In genomic region chr15:96329403-96329981, GRCh38 we compare ENCODE assay signal across 10 cellular contexts. TPM values are rescaled to one million over a fixed set of nuclear protein-coding genes. Genes with fewer than 3 reads are reported as not detected.
DNase-seq lines count a peak whose midpoint lies in the region; ATAC-seq, FAIRE-seq and TF ChIP-seq lines count a peak whose summit lies in the region.
"Had no signal": no experiment of that assay in that cellular context is flagged by ENCODE, and none has a peak within 500 bp of the region (broad histone marks: within the 10 kb centered on the region; RNA-seq: fewer than 3 reads in every experiment).

No MANE protein-coding gene starts in this region.

- H3K27me3 ChIP-seq in astrocyte (ENCODE audit: insufficient read depth, low read length) = no peaks in the 10 kb centered on the region
- no peaks in the 10 kb centered on the region for H3K27me3 ChIP-seq in kidney epithelial cell (ENCODE audit: control insufficient read depth, insufficient read depth, low read length)
- H3K27me3 ChIP-seq in stomach smooth muscle (ENCODE audit: control insufficient read depth in 1 of 2, insufficient read depth in 2 of 2, low read length in 2 of 2) = no peaks in the 10 kb centered on the region

- H3K9me3 Mint-ChIP-seq in astrocyte (ENCODE audit: unreplicated experiment) = no peaks in the 10 kb centered on the region

- peaks cover 94% of the 10 kb centered on the region for H3K79me2 ChIP-seq in astrocyte (ENCODE audit: insufficient read depth, low read length)

- peak overlapping the region; percentile 98 for H3K4me3 Mint-ChIP-seq in astrocyte (ENCODE audit: unreplicated experiment)

- ATAC-seq in activated CD4-positive, CD25-positive, alpha-beta regulatory T cell treated with anti-CD3 and anti-CD28 coated beads, Interleukin-2, amount 50 U/mL, for 24 hours = no peak

- FAIRE-seq in astrocyte (lab: Jason Lieb, UNC) = no peak
- no peak for FAIRE-seq in urothelium cell line (lab: Jason Lieb, UNC)
- FAIRE-seq: islet of Langerhans, TTC549 had no signal

- peaks cover 9% of the 10 kb centered on the region for H3K4me1 Mint-ChIP-seq in astrocyte (ENCODE audit: low read depth, unreplicated experiment)

- peaks cover 14% of the 10 kb centered on the region for H3K36me3 Mint-ChIP-seq in astrocyte (ENCODE audit: low read depth, unreplicated experiment)

- H3K36me3 ChIP-seq in astrocyte (ENCODE audit: insufficient read depth, low read length) (peaks cover 5% of the 10 kb centered on the region), kidney epithelial cell (ENCODE audit: control insufficient read depth, insufficient read depth, low read length) (peaks cover 13% of the 10 kb centered on the region), stomach smooth muscle (ENCODE audit: control insufficient read depth in 2 of 2, insufficient read depth in 2 of 2, low read length in 2 of 2) (peaks cover 6 to 17% of the 10 kb centered on the region in 2 donors)

- POLR2A ChIA-PET in HEK293T (lab: Yijun Ruan, JAX) = interaction anchor here (1.1 to 3.4 kb wide), 6 partner anchors 9 to 33 kb away, joined by 3 to 44 read pairs (median 4); no protein-coding TSS in a partner anchor

- H3K9me3 ChIP-seq in astrocyte (ENCODE audit: insufficient read depth, low read depth, low read length) (no peaks in the 10 kb centered on the region), stomach smooth muscle (ENCODE audit: control insufficient read depth in 2 of 2, low read length in 2 of 2) (no peaks in the 10 kb centered on the region)

- peak overlapping the region; percentile 85 for H3K4me2 ChIP-seq in astrocyte (ENCODE audit: low read length)

- H3K9ac ChIP-seq in astrocyte (ENCODE audit: low read length) (peak overlapping the region; percentile 91), stomach smooth muscle (ENCODE audit: low read length in 2 of 2) (peak overlapping the region; percentile 78 to 79)

- H3K4me3 ChIP-seq in astrocyte (ENCODE audit: insufficient read depth, low read depth, low read length) (peak overlapping the region; percentile 85), kidney epithelial cell (ENCODE audit: low read depth, low read length) (peak overlapping the region; percentile 50), stomach smooth muscle (ENCODE audit: low read length in 2 of 2) (peak overlapping the region; percentile 94 to 97)

- no peak overlapping the region for H2AFZ ChIP-seq in astrocyte (ENCODE audit: low read depth, low read length)

- peaks cover 16% of the 10 kb centered on the region for H3K27me3 Mint-ChIP-seq in astrocyte (ENCODE audit: low read depth, unreplicated experiment)

- CTCF ChIA-PET in HEK293T (lab: Yijun Ruan, JAX) = no interaction called here

- DNase-seq in HEK293T (ENCODE audit: extremely low spot score) (no peak), astrocyte (ENCODE audit: low read depth) (peak; percentile 39), kidney epithelial cell (ENCODE audit: low read depth) (no peak), urothelium cell line (ENCODE audit: low spot score) (no peak), NCI-H2171 treated with DMSO at 0.1 percent for 48 hours (lab: John Stamatoyannopoulos, UW) (no peak)
- DNase-seq in activated CD8-positive, alpha-beta memory T cell treated with anti-CD3 and anti-CD28 coated beads, Interleukin-2, amount 50 U/mL, for 48 hours = no peak

- no peak for TF ChIP-seq CTCF in astrocyte (IDR thresholded peaks at IDR 0.05; ENCODE audit: insufficient read depth, low read depth, low read length)
- TF ChIP-seq CTCF in kidney epithelial cell (IDR thresholded peaks at IDR 0.05; ENCODE audit: insufficient read depth, low read length, poor library complexity, severe bottlenecking) = no peak

- peaks cover 31% of the 10 kb centered on the region for H4K20me1 ChIP-seq in astrocyte (ENCODE audit: insufficient read depth, low read length)

- peaks cover 11% of the 10 kb centered on the region for H3K4me1 ChIP-seq in astrocyte (ENCODE audit: insufficient read depth, low read length)
- H3K4me1 ChIP-seq in stomach smooth muscle (ENCODE audit: control insufficient read depth, insufficient read depth, low read length) = peaks cover 2% of the 10 kb centered on the region

- H3K27ac ChIP-seq in astrocyte (ENCODE audit: low read depth, low read length) (peak overlapping the region; percentile 85), stomach smooth muscle (ENCODE audit: low read length) (peak overlapping the region; percentile 98)

- peak overlapping the region; percentile 81 for H3K27ac Mint-ChIP-seq in astrocyte (ENCODE audit: unreplicated experiment)

TF ChIP-seq in HEK293T, 16 proteins besides CTCF, POLR2A, EP300 and RAD21:
- peak; percentile 56; the same call in 1 of the 2 replicates for TF ChIP-seq PKNOX1 (IDR thresholded peaks at IDR 0.05)
- no peak for TF ChIP-seq ZNF384 (IDR thresholded peaks at IDR 0.05)

RNA-seq across cellular contexts. Expression of gene NR2F2, which starts 1.0 kb away (rescaled TPM):
- total RNA-seq in astrocyte = 59.0 and 75.8 TPM in 2 replicates
- total RNA-seq in kidney epithelial cell = 19.1 and 22.9 TPM in 2 replicates
